ENCODE assay signal across 1 cellular context in the genomic region with DNA sequence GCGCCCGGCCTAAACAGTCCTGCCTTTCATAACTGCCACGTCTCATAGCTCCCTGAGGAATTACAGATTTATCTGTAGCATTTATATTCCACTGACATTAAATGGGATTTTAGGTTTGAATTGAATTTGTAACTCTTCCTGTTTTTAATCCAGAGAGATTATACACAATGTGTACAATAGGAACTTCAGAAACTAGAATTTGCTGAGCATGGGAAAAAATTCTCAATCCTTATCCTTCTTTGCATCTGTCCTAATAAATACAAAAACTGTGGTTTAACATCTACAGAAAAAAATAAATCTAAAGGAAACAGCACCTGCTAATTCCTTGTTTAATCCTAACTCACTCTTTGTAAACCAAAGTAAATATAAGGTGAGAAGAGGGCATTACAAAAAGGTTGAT.
TF ChIP-seq lines count a peak whose summit lies in the region.

No MANE protein-coding gene starts in this region.

TF ChIP-seq in HepG2, 621 proteins besides CTCF, POLR2A, EP300 and RAD21:
- TF ChIP-seq FOSL1 (CRISPR knock-in tag; IDR thresholded peaks at IDR 0.05; ENCODE audit: borderline replicate concordance) (no peak), MAFF (IDR thresholded peaks at IDR 0.05; ENCODE audit: low read depth, low read length) (peak; percentile 53), CCAR2 (optimal IDR thresholded peaks at IDR 0.05; ENCODE audit: low read depth, low read length) (no peak), NFKBIZ (CRISPR knock-in tag; IDR thresholded peaks at IDR 0.05) (no peak), ZNF292 (CRISPR knock-in tag; IDR thresholded peaks at IDR 0.05; ENCODE audit: borderline replicate concordance, low read depth) (no peak), EZH2 (conservative IDR thresholded peaks at IDR 0.05; ENCODE audit: low read depth, low read length) (no peak), RAD51 (IDR thresholded peaks at IDR 0.05; ENCODE audit: borderline replicate concordance) (no peak), MAFK (conservative IDR thresholded peaks at IDR 0.05 in 1 of 2, IDR thresholded peaks at IDR 0.05 in 1 of 2; ENCODE audit: low read length in 2 of 2) (peak; percentile 56 to 82; a peak in 3 of 4 replicates)
- TF ChIP-seq, protein P1, sequence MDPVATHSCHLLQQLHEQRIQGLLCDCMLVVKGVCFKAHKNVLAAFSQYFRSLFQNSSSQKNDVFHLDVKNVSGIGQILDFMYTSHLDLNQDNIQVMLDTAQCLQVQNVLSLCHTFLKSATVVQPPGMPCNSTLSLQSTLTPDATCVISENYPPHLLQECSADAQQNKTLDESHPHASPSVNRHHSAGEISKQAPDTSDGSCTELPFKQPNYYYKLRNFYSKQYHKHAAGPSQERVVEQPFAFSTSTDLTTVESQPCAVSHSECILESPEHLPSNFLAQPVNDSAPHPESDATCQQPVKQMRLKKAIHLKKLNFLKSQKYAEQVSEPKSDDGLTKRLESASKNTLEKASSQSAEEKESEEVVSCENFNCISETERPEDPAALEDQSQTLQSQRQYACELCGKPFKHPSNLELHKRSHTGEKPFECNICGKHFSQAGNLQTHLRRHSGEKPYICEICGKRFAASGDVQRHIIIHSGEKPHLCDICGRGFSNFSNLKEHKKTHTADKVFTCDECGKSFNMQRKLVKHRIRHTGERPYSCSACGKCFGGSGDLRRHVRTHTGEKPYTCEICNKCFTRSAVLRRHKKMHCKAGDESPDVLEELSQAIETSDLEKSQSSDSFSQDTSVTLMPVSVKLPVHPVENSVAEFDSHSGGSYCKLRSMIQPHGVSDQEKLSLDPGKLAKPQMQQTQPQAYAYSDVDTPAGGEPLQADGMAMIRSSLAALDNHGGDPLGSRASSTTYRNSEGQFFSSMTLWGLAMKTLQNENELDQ (CRISPR knock-in tag; IDR thresholded peaks at IDR 0.05; ENCODE audit: borderline replicate concordance): no peak
